ENCODE assay signal across 1 cellular context in genomic region chr9:130714586-130715110, GRCh38.
TF ChIP-seq lines count a peak whose summit lies in the region.

No MANE protein-coding gene starts in this region.

TF ChIP-seq in GM23338, 12 proteins besides CTCF, POLR2A, EP300 and RAD21 (continued from another document):
- TF ChIP-seq REST (IDR thresholded peaks at IDR 0.05; ENCODE audit: unreplicated experiment) (no peak), NANOG (IDR thresholded peaks at IDR 0.05; ENCODE audit: borderline replicate concordance) (no peak), ZNF331 (CRISPR knock-in tag; IDR thresholded peaks at IDR 0.05; ENCODE audit: low read depth) (no peak)
